In the genomic region with DNA sequence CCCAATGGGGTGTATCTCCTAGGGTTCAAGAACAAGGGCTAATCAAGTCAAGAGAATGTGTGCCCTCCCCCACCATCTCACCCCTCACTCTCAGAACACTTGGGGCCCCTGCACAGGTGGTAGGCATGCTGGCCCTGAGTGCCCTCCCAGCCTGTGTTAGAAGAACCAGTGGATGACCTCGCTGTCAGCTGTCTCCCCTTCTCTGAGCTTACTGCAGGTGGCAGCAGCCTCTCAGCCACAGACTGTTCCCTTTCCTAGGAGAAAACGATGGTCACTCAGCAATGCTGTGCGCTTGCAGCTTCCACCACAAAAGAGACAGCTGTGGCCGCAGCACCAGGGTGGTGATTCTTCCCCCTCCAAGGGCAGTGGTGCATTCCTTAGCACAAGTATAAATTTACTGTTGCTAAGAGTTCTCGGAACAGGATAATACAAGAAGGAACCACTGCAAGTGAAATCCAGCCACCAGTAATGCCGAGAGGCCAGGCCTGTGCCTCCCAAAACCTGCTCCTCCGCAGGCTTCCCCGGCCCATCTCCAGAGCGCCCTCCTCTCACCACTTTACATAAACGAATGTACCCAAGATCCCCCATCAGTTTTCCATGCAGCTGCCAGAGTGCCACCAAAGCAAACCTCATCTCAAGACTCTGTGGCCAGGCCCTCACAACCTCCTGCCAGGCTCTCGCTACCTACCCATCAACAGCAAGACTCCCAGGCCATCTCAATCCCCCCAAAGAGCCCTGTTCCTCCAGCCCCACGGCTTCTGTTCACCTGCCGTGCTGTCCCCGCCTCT, we compare ENCODE assay signal across 1 cellular context.
TF ChIP-seq lines count a peak whose summit lies in the region.

No MANE protein-coding gene starts in this region.

TF ChIP-seq in HepG2, 621 proteins besides CTCF, POLR2A, EP300 and RAD21 (continued from another document and continues in another):
- TF ChIP-seq, protein P1, sequence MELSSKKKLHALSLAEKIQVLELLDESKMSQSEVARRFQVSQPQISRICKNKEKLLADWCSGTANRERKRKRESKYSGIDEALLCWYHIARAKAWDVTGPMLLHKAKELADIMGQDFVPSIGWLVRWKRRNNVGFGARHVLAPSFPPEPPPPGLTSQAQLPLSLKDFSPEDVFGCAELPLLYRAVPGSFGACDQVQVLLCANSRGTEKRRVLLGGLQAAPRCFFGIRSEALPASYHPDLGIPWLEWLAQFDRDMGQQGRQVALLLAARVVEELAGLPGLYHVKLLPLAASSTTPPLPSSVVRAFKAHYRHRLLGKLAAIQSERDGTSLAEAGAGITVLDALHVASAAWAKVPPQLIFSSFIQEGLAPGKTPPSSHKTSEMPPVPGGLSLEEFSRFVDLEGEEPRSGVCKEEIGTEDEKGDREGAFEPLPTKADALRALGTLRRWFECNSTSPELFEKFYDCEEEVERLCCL (CRISPR knock-in tag; IDR thresholded peaks at IDR 0.05; ENCODE audit: borderline replicate concordance): no peak
- TF ChIP-seq, protein P2, sequence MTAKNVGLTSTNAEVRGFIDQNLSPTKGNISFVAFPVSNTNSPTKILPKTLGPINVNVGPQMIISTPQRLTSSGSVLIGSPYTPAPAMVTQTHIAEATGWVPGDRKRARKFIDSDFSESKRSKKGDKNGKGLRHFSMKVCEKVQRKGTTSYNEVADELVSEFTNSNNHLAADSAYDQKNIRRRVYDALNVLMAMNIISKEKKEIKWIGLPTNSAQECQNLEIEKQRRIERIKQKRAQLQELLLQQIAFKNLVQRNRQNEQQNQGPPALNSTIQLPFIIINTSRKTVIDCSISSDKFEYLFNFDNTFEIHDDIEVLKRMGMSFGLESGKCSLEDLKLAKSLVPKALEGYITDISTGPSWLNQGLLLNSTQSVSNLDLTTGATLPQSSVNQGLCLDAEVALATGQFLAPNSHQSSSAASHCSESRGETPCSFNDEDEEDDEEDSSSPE (CRISPR knock-in tag; IDR thresholded peaks at IDR 0.05): no peak
- TF ChIP-seq ZC3H4 (CRISPR knock-in tag; IDR thresholded peaks at IDR 0.05; ENCODE audit: borderline replicate concordance): no peak
- no peak for TF ChIP-seq ATF7-NPFF (CRISPR knock-in tag; IDR thresholded peaks at IDR 0.05; ENCODE audit: low read depth)
- TF ChIP-seq, protein P3, sequence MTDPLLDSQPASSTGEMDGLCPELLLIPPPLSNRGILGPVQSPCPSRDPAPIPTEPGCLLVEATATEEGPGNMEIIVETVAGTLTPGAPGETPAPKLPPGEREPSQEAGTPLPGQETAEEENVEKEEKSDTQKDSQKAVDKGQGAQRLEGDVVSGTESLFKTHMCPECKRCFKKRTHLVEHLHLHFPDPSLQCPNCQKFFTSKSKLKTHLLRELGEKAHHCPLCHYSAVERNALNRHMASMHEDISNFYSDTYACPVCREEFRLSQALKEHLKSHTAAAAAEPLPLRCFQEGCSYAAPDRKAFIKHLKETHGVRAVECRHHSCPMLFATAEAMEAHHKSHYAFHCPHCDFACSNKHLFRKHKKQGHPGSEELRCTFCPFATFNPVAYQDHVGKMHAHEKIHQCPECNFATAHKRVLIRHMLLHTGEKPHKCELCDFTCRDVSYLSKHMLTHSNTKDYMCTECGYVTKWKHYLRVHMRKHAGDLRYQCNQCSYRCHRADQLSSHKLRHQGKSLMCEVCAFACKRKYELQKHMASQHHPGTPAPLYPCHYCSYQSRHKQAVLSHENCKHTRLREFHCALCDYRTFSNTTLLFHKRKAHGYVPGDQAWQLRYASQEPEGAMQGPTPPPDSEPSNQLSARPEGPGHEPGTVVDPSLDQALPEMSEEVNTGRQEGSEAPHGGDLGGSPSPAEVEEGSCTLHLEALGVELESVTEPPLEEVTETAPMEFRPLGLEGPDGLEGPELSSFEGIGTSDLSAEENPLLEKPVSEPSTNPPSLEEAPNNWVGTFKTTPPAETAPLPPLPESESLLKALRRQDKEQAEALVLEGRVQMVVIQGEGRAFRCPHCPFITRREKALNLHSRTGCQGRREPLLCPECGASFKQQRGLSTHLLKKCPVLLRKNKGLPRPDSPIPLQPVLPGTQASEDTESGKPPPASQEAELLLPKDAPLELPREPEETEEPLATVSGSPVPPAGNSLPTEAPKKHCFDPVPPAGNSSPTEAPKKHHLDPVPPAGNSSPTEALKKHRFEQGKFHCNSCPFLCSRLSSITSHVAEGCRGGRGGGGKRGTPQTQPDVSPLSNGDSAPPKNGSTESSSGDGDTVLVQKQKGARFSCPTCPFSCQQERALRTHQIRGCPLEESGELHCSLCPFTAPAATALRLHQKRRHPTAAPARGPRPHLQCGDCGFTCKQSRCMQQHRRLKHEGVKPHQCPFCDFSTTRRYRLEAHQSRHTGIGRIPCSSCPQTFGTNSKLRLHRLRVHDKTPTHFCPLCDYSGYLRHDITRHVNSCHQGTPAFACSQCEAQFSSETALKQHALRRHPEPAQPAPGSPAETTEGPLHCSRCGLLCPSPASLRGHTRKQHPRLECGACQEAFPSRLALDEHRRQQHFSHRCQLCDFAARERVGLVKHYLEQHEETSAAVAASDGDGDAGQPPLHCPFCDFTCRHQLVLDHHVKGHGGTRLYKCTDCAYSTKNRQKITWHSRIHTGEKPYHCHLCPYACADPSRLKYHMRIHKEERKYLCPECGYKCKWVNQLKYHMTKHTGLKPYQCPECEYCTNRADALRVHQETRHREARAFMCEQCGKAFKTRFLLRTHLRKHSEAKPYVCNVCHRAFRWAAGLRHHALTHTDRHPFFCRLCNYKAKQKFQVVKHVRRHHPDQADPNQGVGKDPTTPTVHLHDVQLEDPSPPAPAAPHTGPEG (CRISPR knock-in tag; IDR thresholded peaks at IDR 0.05): no peak
- TF ChIP-seq SNAI1 (CRISPR knock-in tag; IDR thresholded peaks at IDR 0.05; ENCODE audit: borderline replicate concordance): no peak
- peak; percentile 46; the same call in 1 of the 2 replicates for TF ChIP-seq ZNF331 (CRISPR knock-in tag; IDR thresholded peaks at IDR 0.05)
- TF ChIP-seq CC2D1A (CRISPR knock-in tag; IDR thresholded peaks at IDR 0.05): no peak
- TF ChIP-seq, protein P4, sequence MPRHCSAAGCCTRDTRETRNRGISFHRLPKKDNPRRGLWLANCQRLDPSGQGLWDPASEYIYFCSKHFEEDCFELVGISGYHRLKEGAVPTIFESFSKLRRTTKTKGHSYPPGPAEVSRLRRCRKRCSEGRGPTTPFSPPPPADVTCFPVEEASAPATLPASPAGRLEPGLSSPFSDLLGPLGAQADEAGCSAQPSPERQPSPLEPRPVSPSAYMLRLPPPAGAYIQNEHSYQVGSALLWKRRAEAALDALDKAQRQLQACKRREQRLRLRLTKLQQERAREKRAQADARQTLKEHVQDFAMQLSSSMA (CRISPR knock-in tag; IDR thresholded peaks at IDR 0.05): no peak
- TF ChIP-seq TGIF2 (CRISPR knock-in tag; IDR thresholded peaks at IDR 0.05): no peak
- TF ChIP-seq ZNF709 (CRISPR knock-in tag; IDR thresholded peaks at IDR 0.05): no peak
- TF ChIP-seq ZNF83 (CRISPR knock-in tag; IDR thresholded peaks at IDR 0.05; ENCODE audit: borderline replicate concordance): no peak
- TF ChIP-seq ZNF292 (CRISPR knock-in tag; IDR thresholded peaks at IDR 0.05; ENCODE audit: borderline replicate concordance, low read depth): peak; percentile 62; the same call in 1 of the 2 replicates
- peak; percentile 23; the same call in 1 of the 2 replicates for TF ChIP-seq ZNF782 (CRISPR knock-in tag; IDR thresholded peaks at IDR 0.05; ENCODE audit: borderline replicate concordance)
- no peak for TF ChIP-seq ZNF7 (CRISPR knock-in tag; IDR thresholded peaks at IDR 0.05)
- TF ChIP-seq ZKSCAN1 (IDR thresholded peaks at IDR 0.05; ENCODE audit: low read length): no peak
- TF ChIP-seq, protein P5, sequence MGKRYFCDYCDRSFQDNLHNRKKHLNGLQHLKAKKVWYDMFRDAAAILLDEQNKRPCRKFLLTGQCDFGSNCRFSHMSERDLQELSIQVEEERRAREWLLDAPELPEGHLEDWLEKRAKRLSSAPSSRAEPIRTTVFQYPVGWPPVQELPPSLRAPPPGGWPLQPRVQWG (CRISPR knock-in tag; IDR thresholded peaks at IDR 0.05; ENCODE audit: borderline replicate concordance, low read depth): no peak
- no peak for TF ChIP-seq BORCS8-MEF2B (CRISPR knock-in tag; IDR thresholded peaks at IDR 0.05)
- TF ChIP-seq, protein P6, sequence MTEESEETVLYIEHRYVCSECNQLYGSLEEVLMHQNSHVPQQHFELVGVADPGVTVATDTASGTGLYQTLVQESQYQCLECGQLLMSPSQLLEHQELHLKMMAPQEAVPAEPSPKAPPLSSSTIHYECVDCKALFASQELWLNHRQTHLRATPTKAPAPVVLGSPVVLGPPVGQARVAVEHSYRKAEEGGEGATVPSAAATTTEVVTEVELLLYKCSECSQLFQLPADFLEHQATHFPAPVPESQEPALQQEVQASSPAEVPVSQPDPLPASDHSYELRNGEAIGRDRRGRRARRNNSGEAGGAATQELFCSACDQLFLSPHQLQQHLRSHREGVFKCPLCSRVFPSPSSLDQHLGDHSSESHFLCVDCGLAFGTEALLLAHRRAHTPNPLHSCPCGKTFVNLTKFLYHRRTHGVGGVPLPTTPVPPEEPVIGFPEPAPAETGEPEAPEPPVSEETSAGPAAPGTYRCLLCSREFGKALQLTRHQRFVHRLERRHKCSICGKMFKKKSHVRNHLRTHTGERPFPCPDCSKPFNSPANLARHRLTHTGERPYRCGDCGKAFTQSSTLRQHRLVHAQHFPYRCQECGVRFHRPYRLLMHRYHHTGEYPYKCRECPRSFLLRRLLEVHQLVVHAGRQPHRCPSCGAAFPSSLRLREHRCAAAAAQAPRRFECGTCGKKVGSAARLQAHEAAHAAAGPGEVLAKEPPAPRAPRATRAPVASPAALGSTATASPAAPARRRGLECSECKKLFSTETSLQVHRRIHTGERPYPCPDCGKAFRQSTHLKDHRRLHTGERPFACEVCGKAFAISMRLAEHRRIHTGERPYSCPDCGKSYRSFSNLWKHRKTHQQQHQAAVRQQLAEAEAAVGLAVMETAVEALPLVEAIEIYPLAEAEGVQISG (CRISPR knock-in tag; IDR thresholded peaks at IDR 0.05): no peak
- TF ChIP-seq, protein P7, sequence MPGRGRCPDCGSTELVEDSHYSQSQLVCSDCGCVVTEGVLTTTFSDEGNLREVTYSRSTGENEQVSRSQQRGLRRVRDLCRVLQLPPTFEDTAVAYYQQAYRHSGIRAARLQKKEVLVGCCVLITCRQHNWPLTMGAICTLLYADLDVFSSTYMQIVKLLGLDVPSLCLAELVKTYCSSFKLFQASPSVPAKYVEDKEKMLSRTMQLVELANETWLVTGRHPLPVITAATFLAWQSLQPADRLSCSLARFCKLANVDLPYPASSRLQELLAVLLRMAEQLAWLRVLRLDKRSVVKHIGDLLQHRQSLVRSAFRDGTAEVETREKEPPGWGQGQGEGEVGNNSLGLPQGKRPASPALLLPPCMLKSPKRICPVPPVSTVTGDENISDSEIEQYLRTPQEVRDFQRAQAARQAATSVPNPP (CRISPR knock-in tag; IDR thresholded peaks at IDR 0.05): no peak
- TF ChIP-seq, protein P8, sequence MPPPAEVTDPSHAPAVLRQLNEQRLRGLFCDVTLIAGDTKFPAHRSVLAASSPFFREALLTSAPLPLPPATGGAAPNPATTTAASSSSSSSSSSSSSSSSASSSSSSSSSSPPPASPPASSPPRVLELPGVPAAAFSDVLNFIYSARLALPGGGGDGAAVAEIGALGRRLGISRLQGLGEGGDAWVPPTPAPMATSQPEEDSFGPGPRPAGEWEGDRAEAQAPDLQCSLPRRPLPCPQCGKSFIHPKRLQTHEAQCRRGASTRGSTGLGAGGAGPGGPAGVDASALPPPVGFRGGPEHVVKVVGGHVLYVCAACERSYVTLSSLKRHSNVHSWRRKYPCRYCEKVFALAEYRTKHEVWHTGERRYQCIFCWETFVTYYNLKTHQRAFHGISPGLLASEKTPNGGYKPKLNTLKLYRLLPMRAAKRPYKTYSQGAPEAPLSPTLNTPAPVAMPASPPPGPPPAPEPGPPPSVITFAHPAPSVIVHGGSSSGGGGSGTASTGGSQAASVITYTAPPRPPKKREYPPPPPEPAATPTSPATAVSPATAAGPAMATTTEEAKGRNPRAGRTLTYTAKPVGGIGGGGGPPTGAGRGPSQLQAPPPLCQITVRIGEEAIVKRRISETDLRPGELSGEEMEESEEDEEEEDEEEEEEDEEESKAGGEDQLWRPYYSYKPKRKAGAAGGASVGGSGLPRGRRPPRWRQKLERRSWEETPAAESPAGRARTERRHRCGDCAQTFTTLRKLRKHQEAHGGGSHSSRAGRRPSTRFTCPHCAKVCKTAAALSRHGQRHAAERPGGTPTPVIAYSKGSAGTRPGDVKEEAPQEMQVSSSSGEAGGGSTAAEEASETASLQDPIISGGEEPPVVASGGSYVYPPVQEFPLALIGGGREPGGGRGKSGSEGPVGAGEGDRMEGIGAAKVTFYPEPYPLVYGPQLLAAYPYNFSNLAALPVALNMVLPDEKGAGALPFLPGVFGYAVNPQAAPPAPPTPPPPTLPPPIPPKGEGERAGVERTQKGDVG (CRISPR knock-in tag; IDR thresholded peaks at IDR 0.05; ENCODE audit: borderline replicate concordance): 0 out of 2 replicates have a peak, but pooled peaks have one; percentile 55
- TF ChIP-seq, protein P9, sequence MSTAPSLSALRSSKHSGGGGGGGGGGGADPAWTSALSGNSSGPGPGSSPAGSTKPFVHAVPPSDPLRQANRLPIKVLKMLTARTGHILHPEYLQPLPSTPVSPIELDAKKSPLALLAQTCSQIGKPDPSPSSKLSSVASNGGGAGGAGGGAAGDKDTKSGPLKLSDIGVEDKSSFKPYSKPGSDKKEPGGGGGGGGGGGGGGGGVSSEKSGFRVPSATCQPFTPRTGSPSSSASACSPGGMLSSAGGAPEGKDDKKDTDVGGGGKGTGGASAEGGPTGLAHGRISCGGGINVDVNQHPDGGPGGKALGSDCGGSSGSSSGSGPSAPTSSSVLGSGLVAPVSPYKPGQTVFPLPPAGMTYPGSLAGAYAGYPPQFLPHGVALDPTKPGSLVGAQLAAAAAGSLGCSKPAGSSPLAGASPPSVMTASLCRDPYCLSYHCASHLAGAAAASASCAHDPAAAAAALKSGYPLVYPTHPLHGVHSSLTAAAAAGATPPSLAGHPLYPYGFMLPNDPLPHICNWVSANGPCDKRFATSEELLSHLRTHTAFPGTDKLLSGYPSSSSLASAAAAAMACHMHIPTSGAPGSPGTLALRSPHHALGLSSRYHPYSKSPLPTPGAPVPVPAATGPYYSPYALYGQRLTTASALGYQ (CRISPR knock-in tag; IDR thresholded peaks at IDR 0.05): no peak
- TF ChIP-seq, protein P10, sequence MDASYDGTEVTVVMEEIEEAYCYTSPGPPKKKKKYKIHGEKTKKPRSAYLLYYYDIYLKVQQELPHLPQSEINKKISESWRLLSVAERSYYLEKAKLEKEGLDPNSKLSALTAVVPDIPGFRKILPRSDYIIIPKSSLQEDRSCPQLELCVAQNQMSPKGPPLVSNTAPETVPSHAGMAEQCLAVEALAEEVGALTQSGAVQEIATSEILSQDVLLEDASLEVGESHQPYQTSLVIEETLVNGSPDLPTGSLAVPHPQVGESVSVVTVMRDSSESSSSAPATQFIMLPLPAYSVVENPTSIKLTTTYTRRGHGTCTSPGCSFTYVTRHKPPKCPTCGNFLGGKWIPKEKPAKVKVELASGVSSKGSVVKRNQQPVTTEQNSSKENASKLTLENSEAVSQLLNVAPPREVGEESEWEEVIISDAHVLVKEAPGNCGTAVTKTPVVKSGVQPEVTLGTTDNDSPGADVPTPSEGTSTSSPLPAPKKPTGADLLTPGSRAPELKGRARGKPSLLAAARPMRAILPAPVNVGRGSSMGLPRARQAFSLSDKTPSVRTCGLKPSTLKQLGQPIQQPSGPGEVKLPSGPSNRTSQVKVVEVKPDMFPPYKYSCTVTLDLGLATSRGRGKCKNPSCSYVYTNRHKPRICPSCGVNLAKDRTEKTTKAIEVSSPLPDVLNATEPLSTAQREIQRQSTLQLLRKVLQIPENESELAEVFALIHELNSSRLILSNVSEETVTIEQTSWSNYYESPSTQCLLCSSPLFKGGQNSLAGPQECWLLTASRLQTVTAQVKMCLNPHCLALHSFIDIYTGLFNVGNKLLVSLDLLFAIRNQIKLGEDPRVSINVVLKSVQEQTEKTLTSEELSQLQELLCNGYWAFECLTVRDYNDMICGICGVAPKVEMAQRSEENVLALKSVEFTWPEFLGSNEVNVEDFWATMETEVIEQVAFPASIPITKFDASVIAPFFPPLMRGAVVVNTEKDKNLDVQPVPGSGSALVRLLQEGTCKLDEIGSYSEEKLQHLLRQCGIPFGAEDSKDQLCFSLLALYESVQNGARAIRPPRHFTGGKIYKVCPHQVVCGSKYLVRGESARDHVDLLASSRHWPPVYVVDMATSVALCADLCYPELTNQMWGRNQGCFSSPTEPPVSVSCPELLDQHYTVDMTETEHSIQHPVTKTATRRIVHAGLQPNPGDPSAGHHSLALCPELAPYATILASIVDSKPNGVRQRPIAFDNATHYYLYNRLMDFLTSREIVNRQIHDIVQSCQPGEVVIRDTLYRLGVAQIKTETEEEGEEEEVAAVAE (CRISPR knock-in tag; IDR thresholded peaks at IDR 0.05; ENCODE audit: borderline replicate concordance): no peak
